Comparison of ENCODE assay signal across 9 cellular contexts in genomic region chr7:66557214-66558200, GRCh38.
A peak's percentile ranks its signal among the peaks of the same experiment; 100 is the strongest.
DNase-seq lines count a peak whose midpoint lies in the region; ATAC-seq and TF ChIP-seq lines count a peak whose summit lies in the region.
"Had no signal": no experiment of that assay in that cellular context is flagged by ENCODE, and none has a peak within 500 bp of the region (broad histone marks: within the 10 kb centered on the region; RNA-seq: fewer than 3 reads in every experiment).

No MANE protein-coding gene starts in this region.

- no peaks in the 10 kb centered on the region for H3K9me3 Mint-ChIP-seq in activated naive CD8-positive, alpha-beta T cell treated with anti-CD3 and anti-CD28 coated beads, Interleukin-2, amount 50 U/mL, for 24 hours

- H3K4me2 ChIP-seq in SU-DHL-6 (ENCODE audit: low read depth, low read length, poor library complexity, severe bottlenecking) = no peak overlapping the region
- H3K4me2 ChIP-seq: BLaER1 treated with 17β-estradiol and CSF1 and Interleukin-3, amounts not matched to agents 10 nM and 100 nM had no signal

- no peaks in the 10 kb centered on the region; the same call in 1 of the 2 replicates for H4K20me1 ChIP-seq in SU-DHL-6 (ENCODE audit: low read depth, low read length)

- H3K9me3 ChIP-seq in SU-DHL-6 (ENCODE audit: insufficient read depth, low read length) = no peaks in the 10 kb centered on the region
- H3K9me3 ChIP-seq: BLaER1 treated with 17β-estradiol and CSF1 and Interleukin-3, amounts not matched to agents 10 nM and 100 nM had no signal

- H3K36me3 Mint-ChIP-seq in activated naive CD8-positive, alpha-beta T cell treated with anti-CD3 and anti-CD28 coated beads, Interleukin-2, amount 50 U/mL, for 24 hours (ENCODE audit: low read depth) = peaks cover 11% of the 10 kb centered on the region

- H3K4me3 ChIP-seq in HL-60 (replicated peaks; ENCODE audit: insufficient read depth, low read length) = no peak overlapping the region
- H3K4me3 ChIP-seq in SU-DHL-6 (ENCODE audit: insufficient read depth, low read length, poor library complexity, severe bottlenecking) = no peak overlapping the region
- peak overlapping the region; percentile 45 for H3K4me3 ChIP-seq in rectal smooth muscle tissue (ENCODE audit: low read length)
- H3K4me3 ChIP-seq: BLaER1 treated with 17β-estradiol and CSF1 and Interleukin-3, amounts not matched to agents 10 nM and 100 nM had no signal

- H3K27ac ChIP-seq in HL-60 (replicated peaks) (no peak overlapping the region), SU-DHL-6 (ENCODE audit: low read depth, low read length) (no peak overlapping the region), rectal smooth muscle tissue (ENCODE audit: low read depth, low read length) (no peak overlapping the region)
- H3K27ac ChIP-seq: BLaER1 treated with 17β-estradiol and CSF1 and Interleukin-3, amounts not matched to agents 10 nM and 100 nM had no signal

- no peaks in the 10 kb centered on the region for H3K9me2 ChIP-seq in SU-DHL-6 (replicated peaks; ENCODE audit: insufficient read depth, low read length)

- no peaks in the 10 kb centered on the region for H3K27me3 Mint-ChIP-seq in activated naive CD8-positive, alpha-beta T cell treated with anti-CD3 and anti-CD28 coated beads, Interleukin-2, amount 50 U/mL, for 24 hours

- no peaks in the 10 kb centered on the region for H3K4me1 Mint-ChIP-seq in activated naive CD8-positive, alpha-beta T cell treated with anti-CD3 and anti-CD28 coated beads, Interleukin-2, amount 50 U/mL, for 24 hours

- H3K9ac ChIP-seq in SU-DHL-6 (ENCODE audit: low read length) (no peak overlapping the region), rectal smooth muscle tissue (ENCODE audit: low read length) (no peak overlapping the region)
- H3K9ac ChIP-seq: BLaER1 treated with 17β-estradiol and CSF1 and Interleukin-3, amounts not matched to agents 10 nM and 100 nM had no signal

- peak; percentile 62 for ATAC-seq in activated naive CD8-positive, alpha-beta T cell treated with anti-CD3 and anti-CD28 coated beads, Interleukin-2, amount 50 U/mL, for 24 hours
- peak; percentile 81 to 82 for ATAC-seq in left cardiac atrium
- no peak for ATAC-seq in GM21390 (IDR thresholded peaks at IDR 0.05; ENCODE audit: unreplicated experiment)

- H3F3A ChIP-seq in SU-DHL-6 (ENCODE audit: insufficient read depth) = peaks cover 6% of the 10 kb centered on the region; the same call in 1 of the 2 replicates

- no peak overlapping the region for H3K27ac Mint-ChIP-seq in activated naive CD8-positive, alpha-beta T cell treated with anti-CD3 and anti-CD28 coated beads, Interleukin-2, amount 50 U/mL, for 24 hours

- no peak overlapping the region for H2AFZ ChIP-seq in SU-DHL-6 (ENCODE audit: low read depth, low read length, severe bottlenecking)

- H3K4me3 Mint-ChIP-seq in activated naive CD8-positive, alpha-beta T cell treated with anti-CD3 and anti-CD28 coated beads, Interleukin-2, amount 50 U/mL, for 24 hours = no peak overlapping the region

- H3K36me3 ChIP-seq in SU-DHL-6 (ENCODE audit: low read length) (peaks cover 12% of the 10 kb centered on the region; the same call in 1 of the 2 replicates), rectal smooth muscle tissue (ENCODE audit: control insufficient read depth, insufficient read depth, low read length) (peaks cover 8% of the 10 kb centered on the region)

- no peaks in the 10 kb centered on the region for H3K4me1 ChIP-seq in rectal smooth muscle tissue (ENCODE audit: control insufficient read depth, insufficient read depth, low read length)
- H3K4me1 ChIP-seq: BLaER1 treated with 17β-estradiol and CSF1 and Interleukin-3, amounts not matched to agents 10 nM and 100 nM had no signal

- H3K27me3 ChIP-seq in HL-60 (ENCODE audit: insufficient read depth, poor library complexity, severe bottlenecking) (no peaks in the 10 kb centered on the region), SU-DHL-6 (ENCODE audit: low read length) (no peaks in the 10 kb centered on the region), rectal smooth muscle tissue (ENCODE audit: control insufficient read depth, insufficient read depth, low read length) (no peaks in the 10 kb centered on the region)
- H3K27me3 ChIP-seq: BLaER1 treated with 17β-estradiol and CSF1 and Interleukin-3, amounts not matched to agents 10 nM and 100 nM had no signal

- DNase-seq in NCI-H146 (lab: John Stamatoyannopoulos, UW) (peak; percentile 40), NCI-H146 treated with DMSO at 0.1 percent for 48 hours (lab: John Stamatoyannopoulos, UW; ENCODE audit: unreplicated experiment) (no peak), HL-60 (ENCODE audit: low read depth in 1 of 2, low spot score in 1 of 2) (peak; percentile 16 to 48), left cardiac atrium (peak; percentile 76)
- DNase-seq in activated naive CD8-positive, alpha-beta T cell treated with anti-CD3 and anti-CD28 coated beads, Interleukin-2, amount 50 U/mL, for 24 hours = peak; percentile 82

- peak; percentile 91 for TF ChIP-seq CTCF in HL-60 (IDR thresholded peaks at IDR 0.05; ENCODE audit: insufficient read depth, low read length)
- peak; percentile 99 for TF ChIP-seq CTCF in SU-DHL-6 (IDR thresholded peaks at IDR 0.05; ENCODE audit: insufficient read depth, low read length, poor library complexity, severe bottlenecking)

- H3K79me2 ChIP-seq in SU-DHL-6 (ENCODE audit: insufficient read depth, low read length) = peaks cover 46% of the 10 kb centered on the region

- intact Hi-C loops in left cardiac atrium (cut with DNase I) = no loop called here
